In the genomic region with DNA sequence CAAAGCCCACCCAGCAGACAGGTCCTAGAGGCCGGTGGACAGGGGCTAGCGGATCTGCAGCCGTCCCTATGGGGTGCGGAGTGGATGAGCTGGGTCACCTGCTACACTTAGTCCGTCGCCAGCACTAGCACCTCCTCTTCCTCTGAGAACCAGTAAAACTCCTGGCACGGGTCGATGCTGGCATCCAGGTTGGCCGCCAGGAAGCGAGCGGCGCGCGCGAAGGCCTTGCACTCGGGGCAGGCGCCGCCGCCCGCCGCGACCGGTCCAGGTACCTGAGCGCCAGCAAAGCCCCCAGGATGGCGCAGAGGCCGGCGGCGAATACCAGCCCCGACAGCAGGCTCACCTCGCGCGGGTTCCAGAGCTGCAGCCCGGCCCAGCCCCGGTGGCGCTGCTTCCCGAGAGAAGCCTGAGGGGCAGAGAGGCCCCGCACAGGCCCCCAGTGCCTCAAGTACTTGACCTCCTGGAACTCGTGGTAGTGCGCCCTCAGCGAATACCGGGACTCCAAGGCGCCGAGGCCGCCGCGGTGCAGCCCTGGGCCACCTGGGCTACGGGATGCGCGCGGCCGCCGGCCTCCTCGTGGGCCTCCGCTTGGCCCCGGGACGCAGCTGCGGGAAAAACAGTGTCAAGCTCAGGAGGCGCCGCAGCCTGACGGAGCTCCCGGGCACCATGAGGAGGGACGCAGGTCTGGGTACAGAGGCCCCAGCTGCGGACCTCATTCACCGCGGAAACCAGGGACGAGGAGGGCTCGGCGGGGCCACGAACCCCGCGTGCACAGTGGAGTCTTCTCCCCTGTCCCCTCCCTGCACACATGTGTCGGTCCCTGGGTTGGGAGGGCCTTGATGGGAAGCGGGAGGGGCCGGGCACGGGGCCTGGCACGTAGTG, we compare ENCODE assay signal across 1 cellular context.
TF ChIP-seq lines count a peak whose summit lies in the region.

No MANE protein-coding gene starts in this region.

TF ChIP-seq in GM23338, 12 proteins besides CTCF, POLR2A, EP300 and RAD21 (continued from another document):
- TF ChIP-seq, protein P1, sequence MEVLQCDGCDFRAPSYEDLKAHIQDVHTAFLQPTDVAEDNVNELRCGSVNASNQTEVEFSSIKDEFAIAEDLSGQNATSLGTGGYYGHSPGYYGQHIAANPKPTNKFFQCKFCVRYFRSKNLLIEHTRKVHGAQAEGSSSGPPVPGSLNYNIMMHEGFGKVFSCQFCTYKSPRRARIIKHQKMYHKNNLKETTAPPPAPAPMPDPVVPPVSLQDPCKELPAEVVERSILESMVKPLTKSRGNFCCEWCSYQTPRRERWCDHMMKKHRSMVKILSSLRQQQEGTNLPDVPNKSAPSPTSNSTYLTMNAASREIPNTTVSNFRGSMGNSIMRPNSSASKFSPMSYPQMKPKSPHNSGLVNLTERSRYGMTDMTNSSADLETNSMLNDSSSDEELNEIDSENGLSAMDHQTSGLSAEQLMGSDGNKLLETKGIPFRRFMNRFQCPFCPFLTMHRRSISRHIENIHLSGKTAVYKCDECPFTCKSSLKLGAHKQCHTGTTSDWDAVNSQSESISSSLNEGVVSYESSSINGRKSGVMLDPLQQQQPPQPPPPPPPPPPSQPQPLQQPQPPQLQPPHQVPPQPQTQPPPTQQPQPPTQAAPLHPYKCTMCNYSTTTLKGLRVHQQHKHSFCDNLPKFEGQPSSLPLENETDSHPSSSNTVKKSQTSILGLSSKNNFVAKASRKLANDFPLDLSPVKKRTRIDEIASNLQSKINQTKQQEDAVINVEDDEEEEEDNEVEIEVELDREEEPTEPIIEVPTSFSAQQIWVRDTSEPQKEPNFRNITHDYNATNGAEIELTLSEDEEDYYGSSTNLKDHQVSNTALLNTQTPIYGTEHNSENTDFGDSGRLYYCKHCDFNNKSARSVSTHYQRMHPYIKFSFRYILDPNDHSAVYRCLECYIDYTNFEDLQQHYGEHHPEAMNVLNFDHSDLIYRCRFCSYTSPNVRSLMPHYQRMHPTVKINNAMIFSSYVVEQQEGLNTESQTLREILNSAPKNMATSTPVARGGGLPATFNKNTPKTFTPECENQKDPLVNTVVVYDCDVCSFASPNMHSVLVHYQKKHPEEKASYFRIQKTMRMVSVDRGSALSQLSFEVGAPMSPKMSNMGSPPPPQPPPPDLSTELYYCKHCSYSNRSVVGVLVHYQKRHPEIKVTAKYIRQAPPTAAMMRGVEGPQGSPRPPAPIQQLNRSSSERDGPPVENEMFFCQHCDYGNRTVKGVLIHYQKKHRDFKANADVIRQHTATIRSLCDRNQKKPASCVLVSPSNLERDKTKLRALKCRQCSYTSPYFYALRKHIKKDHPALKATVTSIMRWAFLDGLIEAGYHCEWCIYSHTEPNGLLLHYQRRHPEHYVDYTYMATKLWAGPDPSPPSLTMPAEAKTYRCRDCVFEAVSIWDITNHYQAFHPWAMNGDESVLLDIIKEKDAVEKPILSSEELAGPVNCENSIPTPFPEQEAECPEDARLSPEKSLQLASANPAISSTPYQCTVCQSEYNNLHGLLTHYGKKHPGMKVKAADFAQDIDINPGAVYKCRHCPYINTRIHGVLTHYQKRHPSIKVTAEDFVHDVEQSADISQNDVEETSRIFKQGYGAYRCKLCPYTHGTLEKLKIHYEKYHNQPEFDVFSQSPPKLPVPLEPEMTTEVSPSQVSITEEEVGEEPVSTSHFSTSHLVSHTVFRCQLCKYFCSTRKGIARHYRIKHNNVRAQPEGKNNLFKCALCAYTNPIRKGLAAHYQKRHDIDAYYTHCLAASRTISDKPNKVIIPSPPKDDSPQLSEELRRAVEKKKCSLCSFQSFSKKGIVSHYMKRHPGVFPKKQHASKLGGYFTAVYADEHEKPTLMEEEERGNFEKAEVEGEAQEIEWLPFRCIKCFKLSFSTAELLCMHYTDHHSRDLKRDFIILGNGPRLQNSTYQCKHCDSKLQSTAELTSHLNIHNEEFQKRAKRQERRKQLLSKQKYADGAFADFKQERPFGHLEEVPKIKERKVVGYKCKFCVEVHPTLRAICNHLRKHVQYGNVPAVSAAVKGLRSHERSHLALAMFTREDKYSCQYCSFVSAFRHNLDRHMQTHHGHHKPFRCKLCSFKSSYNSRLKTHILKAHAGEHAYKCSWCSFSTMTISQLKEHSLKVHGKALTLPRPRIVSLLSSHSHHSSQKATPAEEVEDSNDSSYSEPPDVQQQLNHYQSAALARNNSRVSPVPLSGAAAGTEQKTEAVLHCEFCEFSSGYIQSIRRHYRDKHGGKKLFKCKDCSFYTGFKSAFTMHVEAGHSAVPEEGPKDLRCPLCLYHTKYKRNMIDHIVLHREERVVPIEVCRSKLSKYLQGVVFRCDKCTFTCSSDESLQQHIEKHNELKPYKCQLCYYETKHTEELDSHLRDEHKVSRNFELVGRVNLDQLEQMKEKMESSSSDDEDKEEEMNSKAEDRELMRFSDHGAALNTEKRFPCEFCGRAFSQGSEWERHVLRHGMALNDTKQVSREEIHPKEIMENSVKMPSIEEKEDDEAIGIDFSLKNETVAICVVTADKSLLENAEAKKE (CRISPR knock-in tag; IDR thresholded peaks at IDR 0.05) = no peak
- TF ChIP-seq STAT1 (IDR thresholded peaks at IDR 0.05; ENCODE audit: unreplicated experiment) (no peak), ZNF114 (CRISPR knock-in tag; IDR thresholded peaks at IDR 0.05) (no peak), POLR2AphosphoS5 (IDR thresholded peaks at IDR 0.05; ENCODE audit: low read depth) (no peak), EZH2phosphoT487 (IDR thresholded peaks at IDR 0.05; ENCODE audit: unreplicated experiment) (no peak), CREB1 (CRISPR knock-in tag; IDR thresholded peaks at IDR 0.05; ENCODE audit: low read depth) (no peak), ZNF331 (CRISPR knock-in tag; IDR thresholded peaks at IDR 0.05; ENCODE audit: low read depth) (no peak), JUNB (IDR thresholded peaks at IDR 0.05; ENCODE audit: unreplicated experiment) (no peak)
